Comparison of ENCODE assay signal across 8 cellular contexts in genomic region chr22:17920145-17920605, GRCh38.
DNase-seq lines count a peak whose midpoint lies in the region; ATAC-seq, FAIRE-seq and TF ChIP-seq lines count a peak whose summit lies in the region.

No MANE protein-coding gene starts in this region.

- peak overlapping the region; percentile 8; the same call in 1 of the 2 replicates for H3K4me3 ChIP-seq in GM23338
- H3K4me3 ChIP-seq in gastroesophageal sphincter: no peak overlapping the region
- H3K4me3 ChIP-seq in pancreas: no peak overlapping the region

- 18 to 29% methylated on average over 7 to 13 of the region's 15 CpGs for WGBS in gastroesophageal sphincter (ENCODE audit: low coverage in 1 of 2), 2 donors
- WGBS in pancreas, 2 donors: 41 to 49% methylated on average over 15 of the region's 15 CpGs

- intact Hi-C loops in pancreas (cut with DNase I): no loop called here

- ATAC-seq in GM23338 (peak; percentile 33), T-helper 17 cell (peak; percentile 41), gastroesophageal sphincter (peak; percentile 62), pancreas (peak in 3 of 4 donors; percentile 71 to 86 (median 84)), GM21526 (IDR thresholded peaks at IDR 0.05; ENCODE audit: low FRiP score, unreplicated experiment) (no peak), GM18861 (IDR thresholded peaks at IDR 0.05; ENCODE audit: unreplicated experiment) (no peak), HG03342 (IDR thresholded peaks at IDR 0.05; ENCODE audit: unreplicated experiment) (no peak)

- H3K27me3 Mint-ChIP-seq in GM23338 (ENCODE audit: insufficient read depth, low read depth, poor library complexity): peaks cover 4% of the 10 kb centered on the region
- no peaks in the 10 kb centered on the region for H3K27me3 Mint-ChIP-seq in T-helper 17 cell

- no peak for FAIRE-seq in pancreas (lab: Jason Lieb, UNC)

- H3K36me3 Mint-ChIP-seq in GM23338 (ENCODE audit: low read depth): no peaks in the 10 kb centered on the region; the same call in 2 of the 3 replicates
- H3K36me3 Mint-ChIP-seq in T-helper 17 cell (ENCODE audit: low read depth): no peaks in the 10 kb centered on the region

- H3F3A ChIP-seq in GM23338 (replicated peaks; ENCODE audit: low read depth): peaks cover 10% of the 10 kb centered on the region; the same call in 1 of the 2 replicates

- peak; percentile 69 for DNase-seq in GM23338 (ENCODE audit: low spot score)
- DNase-seq in T-helper 17 cell: no peak
- peak in 1 of 6 donors; percentile 36 for DNase-seq in pancreas
- no peak for DNase-seq in substantia nigra (lab: John Stamatoyannopoulos, UW)

- H2AFZ ChIP-seq in GM23338: no peak overlapping the region

- H3K79me2 ChIP-seq in GM23338 (replicated peaks; ENCODE audit: insufficient read depth): peaks cover 85% of the 10 kb centered on the region

- TF ChIP-seq CTCF in GM23338 (conservative IDR thresholded peaks at IDR 0.05; ENCODE audit: low read depth in 2 of 2) (no peak; a peak in 1 of 4 replicates), gastroesophageal sphincter (IDR thresholded peaks at IDR 0.05) (peak in 1 of 4 experiments; percentile 15), pancreas (IDR thresholded peaks at IDR 0.05) (no peak)

- no peaks in the 10 kb centered on the region; the same call in 1 of the 2 replicates for H3K9me2 ChIP-seq in GM23338 (ENCODE audit: insufficient read depth)

- H3K4me2 ChIP-seq in GM23338: peak overlapping the region; percentile 46

- H3K36me3 ChIP-seq in GM23338 (ENCODE audit: insufficient read depth) (no peaks in the 10 kb centered on the region), gastroesophageal sphincter (no peaks in the 10 kb centered on the region), pancreas (no peaks in the 10 kb centered on the region)

- TF ChIP-seq POLR2A in gastroesophageal sphincter (IDR thresholded peaks at IDR 0.05): no peak

- H3K27ac Mint-ChIP-seq in GM23338: peak overlapping the region; percentile 63
- H3K27ac Mint-ChIP-seq in T-helper 17 cell: peak overlapping the region; percentile 90

- no peaks in the 10 kb centered on the region for H3K9me3 Mint-ChIP-seq in GM23338

- peaks cover 47% of the 10 kb centered on the region for H3K4me1 Mint-ChIP-seq in GM23338
- peaks cover 30% of the 10 kb centered on the region for H3K4me1 Mint-ChIP-seq in T-helper 17 cell

- H3K4me3 Mint-ChIP-seq in GM23338: peak overlapping the region; percentile 16; the same call in 1 of the 3 replicates
- H3K4me3 Mint-ChIP-seq in T-helper 17 cell: peak overlapping the region; percentile 75

- peak overlapping the region; percentile 55; the same call in 1 of the 2 replicates for H3K27ac ChIP-seq in GM23338 (ENCODE audit: low read depth)
- H3K27ac ChIP-seq in gastroesophageal sphincter: peak overlapping the region in 3 of 4 donors; percentile 53 to 64 (median 59)
- peak overlapping the region in 2 of 4 donors; percentile 8 to 50 for H3K27ac ChIP-seq in pancreas
- H3K27ac ChIP-seq in substantia nigra (ENCODE audit: low read depth, low read length, poor library complexity, severe bottlenecking): no peak overlapping the region

- peaks cover 18% of the 10 kb centered on the region for H4K20me1 ChIP-seq in GM23338 (replicated peaks; ENCODE audit: insufficient read depth)

- H3K9me3 ChIP-seq in T-helper 17 cell (ENCODE audit: control insufficient read depth, low read length, poor library complexity, severe bottlenecking) (no peaks in the 10 kb centered on the region), gastroesophageal sphincter (no peaks in the 10 kb centered on the region), pancreas (no peaks in the 10 kb centered on the region)

- H3K27me3 ChIP-seq in GM23338 (ENCODE audit: insufficient read depth) (no peaks in the 10 kb centered on the region), gastroesophageal sphincter (no peaks in the 10 kb centered on the region), pancreas (no peaks in the 10 kb centered on the region)

- H3K4me1 ChIP-seq in GM23338 (ENCODE audit: insufficient read depth) (peaks cover 45% of the 10 kb centered on the region), gastroesophageal sphincter (peaks cover 7 to 85% (median 46%) of the 10 kb centered on the region in 3 donors), pancreas (peaks cover 4 to 30% (median 19%) of the 10 kb centered on the region in 3 donors)

- TF ChIP-seq EP300 in gastroesophageal sphincter (IDR thresholded peaks at IDR 0.05): no peak

TF ChIP-seq in GM23338, 12 proteins besides CTCF, POLR2A, EP300 and RAD21 (continues in another document):
- TF ChIP-seq POLR2AphosphoS5 (IDR thresholded peaks at IDR 0.05; ENCODE audit: low read depth) (no peak), CREB1 (CRISPR knock-in tag; IDR thresholded peaks at IDR 0.05; ENCODE audit: low read depth) (no peak), EZH2phosphoT487 (IDR thresholded peaks at IDR 0.05; ENCODE audit: unreplicated experiment) (no peak), JUNB (IDR thresholded peaks at IDR 0.05; ENCODE audit: unreplicated experiment) (no peak), REST (IDR thresholded peaks at IDR 0.05; ENCODE audit: unreplicated experiment) (no peak), EZH2 (IDR thresholded peaks at IDR 0.05; ENCODE audit: low read depth, unreplicated experiment) (no peak), STAT1 (IDR thresholded peaks at IDR 0.05; ENCODE audit: unreplicated experiment) (no peak), ZNF114 (CRISPR knock-in tag; IDR thresholded peaks at IDR 0.05) (no peak), NANOG (IDR thresholded peaks at IDR 0.05; ENCODE audit: borderline replicate concordance) (no peak)
- TF ChIP-seq, protein P1, sequence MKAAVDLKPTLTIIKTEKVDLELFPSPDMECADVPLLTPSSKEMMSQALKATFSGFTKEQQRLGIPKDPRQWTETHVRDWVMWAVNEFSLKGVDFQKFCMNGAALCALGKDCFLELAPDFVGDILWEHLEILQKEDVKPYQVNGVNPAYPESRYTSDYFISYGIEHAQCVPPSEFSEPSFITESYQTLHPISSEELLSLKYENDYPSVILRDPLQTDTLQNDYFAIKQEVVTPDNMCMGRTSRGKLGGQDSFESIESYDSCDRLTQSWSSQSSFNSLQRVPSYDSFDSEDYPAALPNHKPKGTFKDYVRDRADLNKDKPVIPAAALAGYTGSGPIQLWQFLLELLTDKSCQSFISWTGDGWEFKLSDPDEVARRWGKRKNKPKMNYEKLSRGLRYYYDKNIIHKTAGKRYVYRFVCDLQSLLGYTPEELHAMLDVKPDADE (IDR thresholded peaks at IDR 0.05): no peak

Comparison
In these comparisons a context has a peak if more than half of its experiments do, and no peak if none do; other contexts are left out.
1. ATAC-seq: peak in GM23338 (single experiment), T-helper 17 cell (single experiment), gastroesophageal sphincter (single experiment) and pancreas (3 of 4); none in GM21526 (single experiment), GM18861 (single experiment) and HG03342 (single experiment).